1 cellular context compared by ENCODE assay signal in genomic region chr16:21277927-21278706, GRCh38.
A peak's percentile ranks its signal among the peaks of the same experiment; 100 is the strongest.
TF ChIP-seq lines count a peak whose summit lies in the region.

Gene CRYM, minus strand, starts transcription at chr16:21278290. Its CDS starts 39 bp downstream, at chr16:21278251.

TF ChIP-seq in HepG2, 621 proteins besides CTCF, POLR2A, EP300 and RAD21 (continued from another document and continues in another):
- 0 out of 2 replicates have a peak, but pooled peaks have one; percentile 49 for TF ChIP-seq E2F2 (CRISPR knock-in tag; IDR thresholded peaks at IDR 0.05; ENCODE audit: borderline replicate concordance)
- TF ChIP-seq DRAP1 (CRISPR knock-in tag; IDR thresholded peaks at IDR 0.05) = peak; percentile 44; the same call in 1 of the 2 replicates
- peak; percentile 49; the same call in 1 of the 2 replicates for TF ChIP-seq NR0B2 (CRISPR knock-in tag; IDR thresholded peaks at IDR 0.05)
- peak; percentile 71 for TF ChIP-seq YEATS2 (CRISPR knock-in tag; IDR thresholded peaks at IDR 0.05; ENCODE audit: borderline replicate concordance)
- TF ChIP-seq YY1 (IDR thresholded peaks at IDR 0.05; ENCODE audit: insufficient read depth, insufficient replicate concordance, low read depth, low read length) = peak; percentile 74
- peak; percentile 74; the same call in 1 of the 2 replicates for TF ChIP-seq MTERF4 (CRISPR knock-in tag; IDR thresholded peaks at IDR 0.05)
- TF ChIP-seq CREM (IDR thresholded peaks at IDR 0.05) = no peak
- no peak for TF ChIP-seq CREM (CRISPR knock-in tag; IDR thresholded peaks at IDR 0.05)
- peak; percentile 81 for TF ChIP-seq RBM39 (IDR thresholded peaks at IDR 0.05; ENCODE audit: low read depth, low read length, poor library complexity, severe bottlenecking)
- TF ChIP-seq ZBTB33 (CRISPR knock-in tag; IDR thresholded peaks at IDR 0.05) = peak; percentile 63; the same call in 1 of the 2 replicates
- TF ChIP-seq KLF13 (CRISPR knock-in tag; IDR thresholded peaks at IDR 0.05) = peak; percentile 84; the same call in 1 of the 2 replicates
- TF ChIP-seq ZNF788 (CRISPR knock-in tag; IDR thresholded peaks at IDR 0.05; ENCODE audit: borderline replicate concordance) = peak; percentile 96
- TF ChIP-seq DBP (CRISPR knock-in tag; IDR thresholded peaks at IDR 0.05; ENCODE audit: not compliant biosample characterization) = no peak
- peak; percentile 34; the same call in 1 of the 2 replicates for TF ChIP-seq MIER3 (CRISPR knock-in tag; IDR thresholded peaks at IDR 0.05; ENCODE audit: borderline replicate concordance)
- no peak for TF ChIP-seq REXO4 (CRISPR knock-in tag; IDR thresholded peaks at IDR 0.05; ENCODE audit: borderline replicate concordance)
- TF ChIP-seq ZNF256 (CRISPR knock-in tag; conservative IDR thresholded peaks at IDR 0.05) = 0 out of 2 replicates have a peak, but pooled peaks have one; percentile 28
- 0 out of 2 replicates have a peak, but pooled peaks have one; percentile 23 for TF ChIP-seq CCDC6 (CRISPR knock-in tag; IDR thresholded peaks at IDR 0.05)
- TF ChIP-seq TEF (CRISPR knock-in tag; IDR thresholded peaks at IDR 0.05) = no peak
- no peak for TF ChIP-seq ISX (CRISPR knock-in tag; conservative IDR thresholded peaks at IDR 0.05)
- peak; percentile 18; the same call in 1 of the 2 replicates for TF ChIP-seq ZNF557 (CRISPR knock-in tag; IDR thresholded peaks at IDR 0.05)
- 0 out of 2 replicates have a peak, but pooled peaks have one; percentile 34 for TF ChIP-seq ZNF674 (CRISPR knock-in tag; IDR thresholded peaks at IDR 0.05; ENCODE audit: low read depth)
- peak; percentile 73; the same call in 1 of the 2 replicates for TF ChIP-seq HINFP (CRISPR knock-in tag; IDR thresholded peaks at IDR 0.05; ENCODE audit: low read depth)
- peak; percentile 73; the same call in 1 of the 2 replicates for TF ChIP-seq ZBTB8A (CRISPR knock-in tag; IDR thresholded peaks at IDR 0.05; ENCODE audit: borderline replicate concordance, low read depth)
- TF ChIP-seq ZNF652 (CRISPR knock-in tag; IDR thresholded peaks at IDR 0.05; ENCODE audit: borderline replicate concordance, low read depth) = peak; percentile 81
- no peak for TF ChIP-seq ARID3A (IDR thresholded peaks at IDR 0.05; ENCODE audit: low read depth, low read length)
- TF ChIP-seq FOXK2 (IDR thresholded peaks at IDR 0.05) = no peak
- TF ChIP-seq JDP2 (CRISPR knock-in tag; IDR thresholded peaks at IDR 0.05; ENCODE audit: borderline replicate concordance) = no peak
- TF ChIP-seq ZNF614 (CRISPR knock-in tag; IDR thresholded peaks at IDR 0.05; ENCODE audit: borderline replicate concordance) = 0 out of 2 replicates have a peak, but pooled peaks have one; percentile 31
- TF ChIP-seq GZF1 (CRISPR knock-in tag; IDR thresholded peaks at IDR 0.05) = no peak
- no peak for TF ChIP-seq GATAD1 (CRISPR knock-in tag; IDR thresholded peaks at IDR 0.05)
- peak; percentile 80; the same call in 1 of the 2 replicates for TF ChIP-seq NR1H2 (CRISPR knock-in tag; IDR thresholded peaks at IDR 0.05; ENCODE audit: borderline replicate concordance, low read depth)
- TF ChIP-seq ZFP91 (CRISPR knock-in tag; IDR thresholded peaks at IDR 0.05; ENCODE audit: borderline replicate concordance) = peak; percentile 85
- peak; percentile 52; the same call in 1 of the 2 replicates for TF ChIP-seq KAT7 (CRISPR knock-in tag; IDR thresholded peaks at IDR 0.05; ENCODE audit: borderline replicate concordance)
- TF ChIP-seq MEF2D (CRISPR knock-in tag; IDR thresholded peaks at IDR 0.05) = peak; percentile 55; the same call in 1 of the 2 replicates
- TF ChIP-seq FIP1L1 (IDR thresholded peaks at IDR 0.05; ENCODE audit: borderline replicate concordance, insufficient read depth, low read depth, low read length) = no peak
- peak; percentile 35 for TF ChIP-seq ZNF407 (CRISPR knock-in tag; IDR thresholded peaks at IDR 0.05; ENCODE audit: not compliant biosample characterization)
- TF ChIP-seq ZNF230 (CRISPR knock-in tag; IDR thresholded peaks at IDR 0.05) = peak; percentile 74; the same call in 1 of the 2 replicates
- no peak for TF ChIP-seq MAF1 (CRISPR knock-in tag; IDR thresholded peaks at IDR 0.05; ENCODE audit: borderline replicate concordance)
